In the genomic region with DNA sequence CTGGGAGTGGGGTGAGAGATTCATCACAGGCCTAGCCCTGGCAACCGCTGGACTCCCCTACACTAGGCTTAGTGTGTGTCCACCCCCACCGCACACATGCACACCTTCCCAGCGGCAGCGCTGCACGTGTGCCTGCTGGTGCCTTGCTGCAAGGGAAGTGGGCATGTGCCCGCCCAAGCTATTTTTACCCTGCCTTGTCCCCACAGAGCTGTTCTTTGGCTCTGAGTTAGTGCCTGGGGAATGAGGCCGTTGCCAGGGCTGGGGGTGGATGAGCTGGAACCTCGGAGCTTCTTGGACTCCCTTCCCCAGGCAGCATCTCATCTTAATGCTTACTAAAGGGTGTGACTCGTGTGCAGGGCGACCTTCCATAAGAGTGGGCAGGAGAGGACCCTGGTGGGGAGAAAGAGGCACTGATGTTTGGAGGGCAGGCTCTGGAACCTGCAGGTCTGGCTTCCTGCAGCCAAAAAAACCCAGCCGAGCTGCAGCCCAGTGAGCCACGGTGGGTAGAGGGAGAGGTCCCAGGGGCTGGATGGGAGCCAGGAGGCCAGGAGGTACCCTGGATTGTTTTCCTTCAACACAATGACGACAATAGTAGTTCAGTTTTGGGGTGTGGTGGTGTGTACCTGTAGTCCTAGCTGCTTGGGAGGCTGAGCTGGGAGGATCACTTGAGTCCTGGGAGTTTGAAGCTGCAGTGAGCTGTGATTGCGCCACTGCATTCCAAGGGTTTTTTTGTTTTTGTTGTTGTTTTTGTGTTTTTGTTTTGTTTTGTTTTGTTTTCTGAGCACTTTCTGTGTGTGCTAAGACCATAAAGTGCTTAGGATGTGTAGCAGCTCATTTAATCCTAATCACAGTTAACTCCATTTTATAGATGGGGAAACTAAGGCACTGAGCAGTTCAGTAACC, we compare ENCODE assay signal across 9 cellular contexts.
A peak's percentile ranks its signal among the peaks of the same experiment; 100 is the strongest.
DNase-seq lines count a peak whose midpoint lies in the region; ATAC-seq and TF ChIP-seq lines count a peak whose summit lies in the region.
"Had no signal": no experiment of that assay in that cellular context is flagged by ENCODE, and none has a peak within 500 bp of the region (broad histone marks: within the 10 kb centered on the region; RNA-seq: fewer than 3 reads in every experiment).

No MANE protein-coding gene starts in this region.

- peaks cover 2% of the 10 kb centered on the region for H3K27me3 Mint-ChIP-seq in glutamatergic neuron (ENCODE audit: unreplicated experiment)

- ATAC-seq in psoas muscle (peak; percentile 87 to 97 (median 94)), HG03378 (IDR thresholded peaks at IDR 0.05; ENCODE audit: unreplicated experiment) (no peak), GM18498 (IDR thresholded peaks at IDR 0.05; ENCODE audit: unreplicated experiment) (no peak)

- H3K4me3 ChIP-seq in psoas muscle = no peak overlapping the region
- no peak overlapping the region for H3K4me3 ChIP-seq in MM.1S (ENCODE audit: low read length)

- H3K9me3 ChIP-seq in psoas muscle = no peaks in the 10 kb centered on the region
- H3K9me3 ChIP-seq in MM.1S (replicated peaks; ENCODE audit: insufficient read depth, low read length) = no peaks in the 10 kb centered on the region

- in situ Hi-C loops in G401 (cut with HindIII; ENCODE audit: low sequenced_read_pairs) = no loop called here

- no peak overlapping the region for H3K9ac ChIP-seq in MM.1S (ENCODE audit: low read length)

- H3K27ac ChIP-seq in psoas muscle = no peak overlapping the region
- H3K27ac ChIP-seq in MM.1S (ENCODE audit: low read length) = no peak overlapping the region

- H3K4me2 ChIP-seq in MM.1S (ENCODE audit: low read depth, low read length) = no peak overlapping the region

- TF ChIP-seq POLR2A in erythroblast (IDR thresholded peaks at IDR 0.05; ENCODE audit: low read length) = no peak

- peaks cover 9% of the 10 kb centered on the region for H3K4me1 ChIP-seq in psoas muscle
- H3K4me1 ChIP-seq in MM.1S (ENCODE audit: low read length) = peaks cover 18% of the 10 kb centered on the region

- no peak for TF ChIP-seq CTCF in glutamatergic neuron (IDR thresholded peaks at IDR 0.05; ENCODE audit: partially characterized antibody, unreplicated experiment)
- no peak for TF ChIP-seq CTCF in psoas muscle (IDR thresholded peaks at IDR 0.05)
- TF ChIP-seq CTCF in MM.1S (IDR thresholded peaks at IDR 0.05; ENCODE audit: low read length) = no peak

- H3K36me3 Mint-ChIP-seq in glutamatergic neuron (ENCODE audit: unreplicated experiment) = no peaks in the 10 kb centered on the region

- no peak overlapping the region for H2AFZ ChIP-seq in MM.1S (ENCODE audit: low read length)

- H3K9me3 Mint-ChIP-seq in glutamatergic neuron (ENCODE audit: unreplicated experiment) = peaks cover 8% of the 10 kb centered on the region

- peaks cover 17% of the 10 kb centered on the region for H3F3A ChIP-seq in MM.1S (ENCODE audit: insufficient read depth, low read length)

- intact Hi-C loops in psoas muscle (cut with DNase I) = no loop called here

- no peaks in the 10 kb centered on the region for H3K27me3 ChIP-seq in psoas muscle (ENCODE audit: insufficient read depth in 3 of 3, low read length in 2 of 3)
- H3K27me3 ChIP-seq in MM.1S (replicated peaks; ENCODE audit: insufficient read depth, low read length) = no peaks in the 10 kb centered on the region

- H3K79me2 ChIP-seq in MM.1S (ENCODE audit: low read length) = peaks cover 26% of the 10 kb centered on the region

- H3K27ac Mint-ChIP-seq in glutamatergic neuron (ENCODE audit: unreplicated experiment) = no peak overlapping the region

- 43 to 65% (median 48%) methylated on average over 14 of the region's 14 CpGs for WGBS in psoas muscle, 3 donors

- H3K9me2 ChIP-seq in MM.1S (replicated peaks; ENCODE audit: insufficient read depth, low read length) = no peaks in the 10 kb centered on the region

- H3K36me3 ChIP-seq in psoas muscle (ENCODE audit: insufficient read depth in 1 of 2, low read depth in 1 of 2) (no peaks in the 10 kb centered on the region), MM.1S (replicated peaks; ENCODE audit: insufficient read depth, low read length) (no peaks in the 10 kb centered on the region)

- H3K4me1 Mint-ChIP-seq in glutamatergic neuron (ENCODE audit: low read depth, unreplicated experiment) = peaks cover 21% of the 10 kb centered on the region

- peak; percentile 76 for DNase-seq in G401 (ENCODE audit: low spot score)
- peak; percentile 18 to 23 for DNase-seq in activated CD4-positive, alpha-beta T cell treated with anti-CD3 and anti-CD28 coated beads, Interleukin-2, amount 50 U/mL, for 48 hours
- DNase-seq in glutamatergic neuron = peak; percentile 5
- DNase-seq in psoas muscle = peak in 1 of 2 donors; percentile 81
- no peak for DNase-seq in erythroblast (lab: John Stamatoyannopoulos, UW)
- DNase-seq in MM.1S = no peak
- DNase-seq: activated CD4-positive, CD25-positive, alpha-beta regulatory T cell treated with anti-CD3 and anti-CD28 coated beads, Interleukin-2, amount 50 U/mL, for 72 hours had no signal

- H4K20me1 ChIP-seq in MM.1S (ENCODE audit: insufficient read depth, low read length) = no peaks in the 10 kb centered on the region

- no peak overlapping the region for H3K4me3 Mint-ChIP-seq in glutamatergic neuron (ENCODE audit: unreplicated experiment)

Comparison
In these comparisons a context has a peak if more than half of its experiments do, and no peak if none do; other contexts are left out.
1. DNase-seq: peak in G401 (single experiment), activated CD4-positive, alpha-beta T cell treated with anti-CD3 and anti-CD28 coated beads, Interleukin-2, amount 50 U/mL, for 48 hours (2 of 2) and glutamatergic neuron (single experiment); none in erythroblast (0 of 2) and MM.1S (single experiment).
2. ATAC-seq: peak in psoas muscle (4 of 4); none in HG03378 (single experiment) and GM18498 (single experiment).